In the genomic region with DNA sequence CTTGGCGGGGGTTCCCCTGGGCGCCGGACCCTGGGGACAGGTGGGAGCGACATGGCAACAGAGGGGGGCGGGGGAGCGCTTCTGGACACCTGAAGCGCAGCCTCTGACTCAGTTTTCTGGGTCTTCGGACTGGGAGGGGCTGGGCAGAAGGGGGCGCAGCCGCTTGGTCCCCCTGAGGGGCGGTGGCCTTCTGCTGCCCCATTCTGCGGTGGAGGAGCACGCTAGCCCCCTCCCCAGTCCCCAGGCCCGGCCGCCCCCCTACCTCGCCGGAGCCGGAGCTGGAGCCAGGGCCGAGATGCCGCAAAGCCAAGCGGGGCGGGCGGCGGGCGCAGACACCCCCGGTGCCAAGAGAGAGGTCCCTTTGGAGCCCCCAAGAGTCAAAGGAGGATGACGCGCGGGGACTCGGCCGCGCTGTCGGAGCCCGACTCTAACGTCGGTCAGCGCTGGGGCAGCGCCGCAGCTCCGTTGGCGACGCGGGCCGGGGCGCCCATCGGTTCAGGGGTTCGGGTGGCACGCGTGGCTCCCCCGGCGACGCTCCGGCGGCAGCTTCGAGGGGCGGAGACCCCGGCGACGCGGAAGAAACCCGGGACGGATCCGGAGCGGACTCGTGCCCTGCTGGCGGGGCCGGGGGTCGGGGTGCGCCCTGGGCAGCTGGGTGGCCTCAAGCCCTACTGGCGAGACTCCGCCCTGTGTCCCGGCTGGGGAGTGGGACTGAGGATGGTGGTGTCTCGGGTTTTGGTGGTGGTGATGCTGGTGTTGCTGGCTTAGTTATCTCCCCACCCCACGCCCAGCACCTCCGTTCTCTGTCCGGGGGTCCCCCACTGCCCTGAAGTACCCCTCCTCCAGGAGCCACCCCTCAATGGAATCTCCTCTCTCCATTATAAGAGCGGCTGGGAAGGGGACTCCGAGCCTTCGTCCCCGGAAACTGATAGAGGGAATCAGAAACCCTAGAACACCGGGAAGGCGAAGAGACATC, we compare ENCODE assay signal across 1 cellular context.
TF ChIP-seq lines count a peak whose summit lies in the region.

Gene NAT16, minus strand, starts transcription at position 514 of the 976 bp plus-strand sequence. CDS start 5,486 bp downstream, outside the sequence.

TF ChIP-seq in HepG2, 621 proteins besides CTCF, POLR2A, EP300 and RAD21 (continues in another document):
- TF ChIP-seq TGIF2 (CRISPR knock-in tag; IDR thresholded peaks at IDR 0.05) (no peak), ZBTB10 (CRISPR knock-in tag; IDR thresholded peaks at IDR 0.05; ENCODE audit: borderline replicate concordance) (peak; percentile 38; the same call in 1 of the 2 replicates), SALL1 (CRISPR knock-in tag; IDR thresholded peaks at IDR 0.05) (no peak), ZNF841 (CRISPR knock-in tag; IDR thresholded peaks at IDR 0.05; ENCODE audit: borderline replicate concordance) (no peak), CCAR2 (optimal IDR thresholded peaks at IDR 0.05; ENCODE audit: low read depth, low read length) (no peak), FOXP1 (IDR thresholded peaks at IDR 0.05) (no peak), FOXP1 (CRISPR knock-in tag; IDR thresholded peaks at IDR 0.05) (no peak), KMT2B (CRISPR knock-in tag; IDR thresholded peaks at IDR 0.05) (no peak), ZNF687 (CRISPR knock-in tag; IDR thresholded peaks at IDR 0.05) (peak; percentile 45; the same call in 1 of the 2 replicates), MAX (IDR thresholded peaks at IDR 0.05) (0 out of 2 replicates have a peak, but pooled peaks have one; percentile 25), TCF12 (IDR thresholded peaks at IDR 0.05) (no peak), TCF12 (CRISPR knock-in tag; IDR thresholded peaks at IDR 0.05) (no peak), ELF3 (CRISPR knock-in tag; IDR thresholded peaks at IDR 0.05) (no peak), SIN3A (IDR thresholded peaks at IDR 0.05; ENCODE audit: borderline replicate concordance, low read depth, low read length) (no peak), ZNF547 (CRISPR knock-in tag; IDR thresholded peaks at IDR 0.05) (no peak), EED (CRISPR knock-in tag; IDR thresholded peaks at IDR 0.05) (no peak), KDM5A (IDR thresholded peaks at IDR 0.05; ENCODE audit: borderline replicate concordance, low read length) (no peak), ZNF558 (CRISPR knock-in tag; IDR thresholded peaks at IDR 0.05; ENCODE audit: borderline replicate concordance) (no peak), ESRRA (CRISPR knock-in tag; IDR thresholded peaks at IDR 0.05; ENCODE audit: low read depth) (no peak), SIX4 (CRISPR knock-in tag; IDR thresholded peaks at IDR 0.05) (no peak), ZNF772 (CRISPR knock-in tag; IDR thresholded peaks at IDR 0.05) (no peak), ZNF709 (CRISPR knock-in tag; IDR thresholded peaks at IDR 0.05) (no peak), ZMYM3 (CRISPR knock-in tag; IDR thresholded peaks at IDR 0.05) (no peak), ARNT2 (CRISPR knock-in tag; IDR thresholded peaks at IDR 0.05; ENCODE audit: low read depth) (no peak), MBD4 (IDR thresholded peaks at IDR 0.05; ENCODE audit: borderline replicate concordance, low read length) (no peak), IRX3 (CRISPR knock-in tag; IDR thresholded peaks at IDR 0.05; ENCODE audit: borderline replicate concordance, low read depth) (no peak), ATF7-NPFF (CRISPR knock-in tag; IDR thresholded peaks at IDR 0.05; ENCODE audit: low read depth) (no peak), ETS1 (CRISPR knock-in tag; IDR thresholded peaks at IDR 0.05) (no peak), ZNF773 (CRISPR knock-in tag; IDR thresholded peaks at IDR 0.05; ENCODE audit: borderline replicate concordance) (no peak)
- TF ChIP-seq, protein P1, sequence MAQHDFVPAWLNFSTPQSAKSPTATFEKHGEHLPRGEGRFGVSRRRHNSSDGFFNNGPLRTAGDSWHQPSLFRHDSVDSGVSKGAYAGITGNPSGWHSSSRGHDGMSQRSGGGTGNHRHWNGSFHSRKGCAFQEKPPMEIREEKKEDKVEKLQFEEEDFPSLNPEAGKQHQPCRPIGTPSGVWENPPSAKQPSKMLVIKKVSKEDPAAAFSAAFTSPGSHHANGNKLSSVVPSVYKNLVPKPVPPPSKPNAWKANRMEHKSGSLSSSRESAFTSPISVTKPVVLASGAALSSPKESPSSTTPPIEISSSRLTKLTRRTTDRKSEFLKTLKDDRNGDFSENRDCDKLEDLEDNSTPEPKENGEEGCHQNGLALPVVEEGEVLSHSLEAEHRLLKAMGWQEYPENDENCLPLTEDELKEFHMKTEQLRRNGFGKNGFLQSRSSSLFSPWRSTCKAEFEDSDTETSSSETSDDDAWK (CRISPR knock-in tag; IDR thresholded peaks at IDR 0.05) = no peak
- TF ChIP-seq, protein P2, sequence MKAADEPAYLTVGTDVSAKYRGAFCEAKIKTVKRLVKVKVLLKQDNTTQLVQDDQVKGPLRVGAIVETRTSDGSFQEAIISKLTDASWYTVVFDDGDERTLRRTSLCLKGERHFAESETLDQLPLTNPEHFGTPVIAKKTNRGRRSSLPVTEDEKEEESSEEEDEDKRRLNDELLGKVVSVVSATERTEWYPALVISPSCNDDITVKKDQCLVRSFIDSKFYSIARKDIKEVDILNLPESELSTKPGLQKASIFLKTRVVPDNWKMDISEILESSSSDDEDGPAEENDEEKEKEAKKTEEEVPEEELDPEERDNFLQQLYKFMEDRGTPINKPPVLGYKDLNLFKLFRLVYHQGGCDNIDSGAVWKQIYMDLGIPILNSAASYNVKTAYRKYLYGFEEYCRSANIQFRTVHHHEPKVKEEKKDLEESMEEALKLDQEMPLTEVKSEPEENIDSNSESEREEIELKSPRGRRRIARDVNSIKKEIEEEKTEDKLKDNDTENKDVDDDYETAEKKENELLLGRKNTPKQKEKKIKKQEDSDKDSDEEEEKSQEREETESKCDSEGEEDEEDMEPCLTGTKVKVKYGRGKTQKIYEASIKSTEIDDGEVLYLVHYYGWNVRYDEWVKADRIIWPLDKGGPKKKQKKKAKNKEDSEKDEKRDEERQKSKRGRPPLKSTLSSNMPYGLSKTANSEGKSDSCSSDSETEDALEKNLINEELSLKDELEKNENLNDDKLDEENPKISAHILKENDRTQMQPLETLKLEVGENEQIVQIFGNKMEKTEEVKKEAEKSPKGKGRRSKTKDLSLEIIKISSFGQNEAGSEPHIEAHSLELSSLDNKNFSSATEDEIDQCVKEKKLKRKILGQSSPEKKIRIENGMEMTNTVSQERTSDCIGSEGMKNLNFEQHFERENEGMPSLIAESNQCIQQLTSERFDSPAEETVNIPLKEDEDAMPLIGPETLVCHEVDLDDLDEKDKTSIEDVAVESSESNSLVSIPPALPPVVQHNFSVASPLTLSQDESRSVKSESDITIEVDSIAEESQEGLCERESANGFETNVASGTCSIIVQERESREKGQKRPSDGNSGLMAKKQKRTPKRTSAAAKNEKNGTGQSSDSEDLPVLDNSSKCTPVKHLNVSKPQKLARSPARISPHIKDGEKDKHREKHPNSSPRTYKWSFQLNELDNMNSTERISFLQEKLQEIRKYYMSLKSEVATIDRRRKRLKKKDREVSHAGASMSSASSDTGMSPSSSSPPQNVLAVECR (CRISPR knock-in tag; IDR thresholded peaks at IDR 0.05; ENCODE audit: borderline replicate concordance) = peak; percentile 23; the same call in 1 of the 2 replicates
- TF ChIP-seq, protein P3, sequence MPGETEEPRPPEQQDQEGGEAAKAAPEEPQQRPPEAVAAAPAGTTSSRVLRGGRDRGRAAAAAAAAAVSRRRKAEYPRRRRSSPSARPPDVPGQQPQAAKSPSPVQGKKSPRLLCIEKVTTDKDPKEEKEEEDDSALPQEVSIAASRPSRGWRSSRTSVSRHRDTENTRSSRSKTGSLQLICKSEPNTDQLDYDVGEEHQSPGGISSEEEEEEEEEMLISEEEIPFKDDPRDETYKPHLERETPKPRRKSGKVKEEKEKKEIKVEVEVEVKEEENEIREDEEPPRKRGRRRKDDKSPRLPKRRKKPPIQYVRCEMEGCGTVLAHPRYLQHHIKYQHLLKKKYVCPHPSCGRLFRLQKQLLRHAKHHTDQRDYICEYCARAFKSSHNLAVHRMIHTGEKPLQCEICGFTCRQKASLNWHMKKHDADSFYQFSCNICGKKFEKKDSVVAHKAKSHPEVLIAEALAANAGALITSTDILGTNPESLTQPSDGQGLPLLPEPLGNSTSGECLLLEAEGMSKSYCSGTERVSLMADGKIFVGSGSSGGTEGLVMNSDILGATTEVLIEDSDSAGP (CRISPR knock-in tag; IDR thresholded peaks at IDR 0.05; ENCODE audit: borderline replicate concordance) = peak; percentile 31; the same call in 1 of the 2 replicates
- TF ChIP-seq, protein P4, sequence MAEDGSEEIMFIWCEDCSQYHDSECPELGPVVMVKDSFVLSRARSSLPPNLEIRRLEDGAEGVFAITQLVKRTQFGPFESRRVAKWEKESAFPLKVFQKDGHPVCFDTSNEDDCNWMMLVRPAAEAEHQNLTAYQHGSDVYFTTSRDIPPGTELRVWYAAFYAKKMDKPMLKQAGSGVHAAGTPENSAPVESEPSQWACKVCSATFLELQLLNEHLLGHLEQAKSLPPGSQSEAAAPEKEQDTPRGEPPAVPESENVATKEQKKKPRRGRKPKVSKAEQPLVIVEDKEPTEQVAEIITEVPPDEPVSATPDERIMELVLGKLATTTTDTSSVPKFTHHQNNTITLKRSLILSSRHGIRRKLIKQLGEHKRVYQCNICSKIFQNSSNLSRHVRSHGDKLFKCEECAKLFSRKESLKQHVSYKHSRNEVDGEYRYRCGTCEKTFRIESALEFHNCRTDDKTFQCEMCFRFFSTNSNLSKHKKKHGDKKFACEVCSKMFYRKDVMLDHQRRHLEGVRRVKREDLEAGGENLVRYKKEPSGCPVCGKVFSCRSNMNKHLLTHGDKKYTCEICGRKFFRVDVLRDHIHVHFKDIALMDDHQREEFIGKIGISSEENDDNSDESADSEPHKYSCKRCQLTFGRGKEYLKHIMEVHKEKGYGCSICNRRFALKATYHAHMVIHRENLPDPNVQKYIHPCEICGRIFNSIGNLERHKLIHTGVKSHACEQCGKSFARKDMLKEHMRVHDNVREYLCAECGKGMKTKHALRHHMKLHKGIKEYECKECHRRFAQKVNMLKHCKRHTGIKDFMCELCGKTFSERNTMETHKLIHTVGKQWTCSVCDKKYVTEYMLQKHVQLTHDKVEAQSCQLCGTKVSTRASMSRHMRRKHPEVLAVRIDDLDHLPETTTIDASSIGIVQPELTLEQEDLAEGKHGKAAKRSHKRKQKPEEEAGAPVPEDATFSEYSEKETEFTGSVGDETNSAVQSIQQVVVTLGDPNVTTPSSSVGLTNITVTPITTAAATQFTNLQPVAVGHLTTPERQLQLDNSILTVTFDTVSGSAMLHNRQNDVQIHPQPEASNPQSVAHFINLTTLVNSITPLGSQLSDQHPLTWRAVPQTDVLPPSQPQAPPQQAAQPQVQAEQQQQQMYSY (CRISPR knock-in tag; IDR thresholded peaks at IDR 0.05) = peak; percentile 95
